Comparison of ENCODE assay signal across 16 cellular contexts in the genomic region with DNA sequence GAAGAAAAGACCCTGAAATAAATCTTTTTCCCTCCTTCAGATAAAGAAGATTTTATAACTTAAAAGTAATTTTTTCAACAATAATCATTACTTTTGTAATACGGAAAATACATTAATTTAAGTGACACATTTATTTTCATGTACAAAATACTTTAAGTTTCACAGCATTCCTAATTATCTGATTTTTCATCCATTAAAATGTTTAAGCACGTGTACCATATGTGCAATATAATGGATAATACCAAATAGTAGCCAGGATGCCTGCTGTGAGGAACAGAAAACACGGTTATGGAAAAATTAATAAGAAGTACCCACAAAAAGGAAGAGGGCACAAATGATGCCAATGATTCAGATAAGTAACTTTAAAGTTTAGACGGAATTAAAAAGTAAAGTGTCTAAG. TPM values are rescaled to one million over a fixed set of nuclear protein-coding genes. Genes with fewer than 3 reads are reported as not detected.
DNase-seq lines count a peak whose midpoint lies in the region; ATAC-seq, FAIRE-seq and TF ChIP-seq lines count a peak whose summit lies in the region.
"Had no signal": no experiment of that assay in that cellular context is flagged by ENCODE, and none has a peak within 500 bp of the region (broad histone marks: within the 10 kb centered on the region; RNA-seq: fewer than 3 reads in every experiment).

No MANE protein-coding gene starts in this region.

- H3K27me3 ChIP-seq in MM.1S (replicated peaks; ENCODE audit: insufficient read depth, low read length), result no peaks in the 10 kb centered on the region
- H3K27me3 ChIP-seq: BLaER1 had no signal

- H3K4me1 Mint-ChIP-seq in activated T-cell treated with anti-CD3 and anti-CD28 coated beads, Interleukin-2, amount 50 U/mL, for 72 hours (ENCODE audit: low read depth), result peaks cover 3% of the 10 kb centered on the region
- H3K4me1 Mint-ChIP-seq in activated T-cell treated with anti-CD3 and anti-CD28 coated beads, Interleukin-2, amount 50 U/mL, for 4 hours (ENCODE audit: low read depth), result peaks cover 15% of the 10 kb centered on the region
- H3K4me1 Mint-ChIP-seq in central memory CD8-positive, alpha-beta T cell, result peaks cover 27% of the 10 kb centered on the region
- H3K4me1 Mint-ChIP-seq in stimulated activated memory B cell treated with anti-CD40 and anti-IgM and Interleukin-4, amounts not matched to agents 10 μg/mL and 1 μg/mL and 100 μg/mL, for 72 hours, result peaks cover 39% of the 10 kb centered on the region

- peaks cover 17% of the 10 kb centered on the region for H3K4me1 ChIP-seq in MM.1S (ENCODE audit: low read length)

- no peaks in the 10 kb centered on the region for H3K9me2 ChIP-seq in MM.1S (replicated peaks; ENCODE audit: insufficient read depth, low read length)

- ATAC-seq in activated T-cell treated with anti-CD3 and anti-CD28 coated beads, Interleukin-2, amount 50 U/mL, for 72 hours (replicated peaks in 1 of 2), result no peak
- no peak for ATAC-seq in activated T-cell treated with anti-CD3 and anti-CD28 coated beads, Interleukin-2, amount 50 U/mL, for 4 hours
- ATAC-seq in central memory CD8-positive, alpha-beta T cell (replicated peaks; ENCODE audit: extremely low read depth, poor library complexity, severe bottlenecking), result no peak
- ATAC-seq in stimulated activated memory B cell treated with anti-CD40 and anti-IgM and Interleukin-4, amounts not matched to agents 10 μg/mL and 1 μg/mL and 100 μg/mL, for 72 hours, result no peak
- no peak for ATAC-seq in HG03442 (IDR thresholded peaks at IDR 0.05; ENCODE audit: unreplicated experiment)

- no peak overlapping the region for H3K9ac ChIP-seq in MM.1S (ENCODE audit: low read length)
- H3K9ac ChIP-seq: BLaER1, GM23248 had no signal

- FAIRE-seq in frontal cortex (lab: Jason Lieb, UNC), result no peak

- H2AFZ ChIP-seq in MM.1S (ENCODE audit: low read length), result no peak overlapping the region
- H2AFZ ChIP-seq: GM23248 had no signal

- no peaks in the 10 kb centered on the region for H3K27me3 Mint-ChIP-seq in activated T-cell treated with anti-CD3 and anti-CD28 coated beads, Interleukin-2, amount 50 U/mL, for 72 hours (ENCODE audit: low read depth)
- no peaks in the 10 kb centered on the region for H3K27me3 Mint-ChIP-seq in activated T-cell treated with anti-CD3 and anti-CD28 coated beads, Interleukin-2, amount 50 U/mL, for 4 hours (ENCODE audit: low read depth)
- no peaks in the 10 kb centered on the region for H3K27me3 Mint-ChIP-seq in central memory CD8-positive, alpha-beta T cell
- no peaks in the 10 kb centered on the region for H3K27me3 Mint-ChIP-seq in stimulated activated memory B cell treated with anti-CD40 and anti-IgM and Interleukin-4, amounts not matched to agents 10 μg/mL and 1 μg/mL and 100 μg/mL, for 72 hours
- H3K27me3 Mint-ChIP-seq: CD8-positive, alpha-beta memory T cell had no signal

- no peak overlapping the region for H3K4me3 ChIP-seq in MM.1S (ENCODE audit: low read length)
- H3K4me3 ChIP-seq: BLaER1, GM23248 had no signal

- peaks cover 0 to 8% of the 10 kb centered on the region in 2 donors for H3K36me3 Mint-ChIP-seq in activated T-cell treated with anti-CD3 and anti-CD28 coated beads, Interleukin-2, amount 50 U/mL, for 72 hours (ENCODE audit: insufficient read depth in 2 of 2)
- H3K36me3 Mint-ChIP-seq in activated T-cell treated with anti-CD3 and anti-CD28 coated beads, Interleukin-2, amount 50 U/mL, for 4 hours (ENCODE audit: insufficient read depth), result peaks cover 18% of the 10 kb centered on the region
- H3K36me3 Mint-ChIP-seq in central memory CD8-positive, alpha-beta T cell (ENCODE audit: insufficient read depth), result peaks cover 26% of the 10 kb centered on the region
- H3K36me3 Mint-ChIP-seq in stimulated activated memory B cell treated with anti-CD40 and anti-IgM and Interleukin-4, amounts not matched to agents 10 μg/mL and 1 μg/mL and 100 μg/mL, for 72 hours, result peaks cover 7% of the 10 kb centered on the region

- H3K36me3 ChIP-seq in MM.1S (replicated peaks; ENCODE audit: insufficient read depth, low read length), result peaks cover 3% of the 10 kb centered on the region; the same call in 1 of the 2 replicates

- peak overlapping the region; percentile 2; the same call in 1 of the 2 replicates for H3K4me2 ChIP-seq in MM.1S (ENCODE audit: low read depth, low read length)

- no peaks in the 10 kb centered on the region for H3K9me3 Mint-ChIP-seq in activated T-cell treated with anti-CD3 and anti-CD28 coated beads, Interleukin-2, amount 50 U/mL, for 72 hours
- no peaks in the 10 kb centered on the region for H3K9me3 Mint-ChIP-seq in activated T-cell treated with anti-CD3 and anti-CD28 coated beads, Interleukin-2, amount 50 U/mL, for 4 hours
- H3K9me3 Mint-ChIP-seq in central memory CD8-positive, alpha-beta T cell, result no peaks in the 10 kb centered on the region
- H3K9me3 Mint-ChIP-seq in stimulated activated memory B cell treated with anti-CD40 and anti-IgM and Interleukin-4, amounts not matched to agents 10 μg/mL and 1 μg/mL and 100 μg/mL, for 72 hours, result no peaks in the 10 kb centered on the region
- H3K9me3 Mint-ChIP-seq: CD8-positive, alpha-beta memory T cell had no signal

- no peak for TF ChIP-seq CTCF in MM.1S (IDR thresholded peaks at IDR 0.05; ENCODE audit: low read length)

- H4K20me1 ChIP-seq in MM.1S (ENCODE audit: insufficient read depth, low read length), result peaks cover under 1% of the 10 kb centered on the region; the same call in 1 of the 2 replicates

- no peak overlapping the region for H3K27ac ChIP-seq in MM.1S (ENCODE audit: low read length)
- H3K27ac ChIP-seq: 22Rv1, BLaER1, GM23248 had no signal

- no peaks in the 10 kb centered on the region for H3K9me3 ChIP-seq in MM.1S (replicated peaks; ENCODE audit: insufficient read depth, low read length)

- no peak overlapping the region for H3K4me3 Mint-ChIP-seq in activated T-cell treated with anti-CD3 and anti-CD28 coated beads, Interleukin-2, amount 50 U/mL, for 72 hours
- no peak overlapping the region for H3K4me3 Mint-ChIP-seq in activated T-cell treated with anti-CD3 and anti-CD28 coated beads, Interleukin-2, amount 50 U/mL, for 4 hours
- no peak overlapping the region for H3K4me3 Mint-ChIP-seq in central memory CD8-positive, alpha-beta T cell
- H3K4me3 Mint-ChIP-seq in stimulated activated memory B cell treated with anti-CD40 and anti-IgM and Interleukin-4, amounts not matched to agents 10 μg/mL and 1 μg/mL and 100 μg/mL, for 72 hours, result no peak overlapping the region
- H3K4me3 Mint-ChIP-seq: CD8-positive, alpha-beta memory T cell had no signal

- H3K79me2 ChIP-seq in MM.1S (ENCODE audit: low read length), result peaks cover 95% of the 10 kb centered on the region

- peak overlapping the region; percentile 70 for H3K27ac Mint-ChIP-seq in activated T-cell treated with anti-CD3 and anti-CD28 coated beads, Interleukin-2, amount 50 U/mL, for 72 hours
- peak overlapping the region; percentile 79 for H3K27ac Mint-ChIP-seq in central memory CD8-positive, alpha-beta T cell (ENCODE audit: low read depth)
- peak overlapping the region; percentile 64 for H3K27ac Mint-ChIP-seq in stimulated activated memory B cell treated with anti-CD40 and anti-IgM and Interleukin-4, amounts not matched to agents 10 μg/mL and 1 μg/mL and 100 μg/mL, for 72 hours

- H3F3A ChIP-seq in MM.1S (ENCODE audit: insufficient read depth, low read length), result no peaks in the 10 kb centered on the region; the same call in 1 of the 2 replicates

- no peak for DNase-seq in activated T-cell treated with anti-CD3 and anti-CD28 coated beads, Interleukin-2, amount 50 U/mL, for 72 hours
- DNase-seq in activated T-cell treated with anti-CD3 and anti-CD28 coated beads, Interleukin-2, amount 50 U/mL, for 4 hours, result no peak
- DNase-seq in MM.1S, result no peak
- no peak for DNase-seq in central memory CD8-positive, alpha-beta T cell (ENCODE audit: low spot score in 2 of 2)
- DNase-seq in frontal cortex (ENCODE audit: low spot score in 2 of 2), result no peak
- no peak for DNase-seq in NCI-H774 (lab: John Stamatoyannopoulos, UW)
- DNase-seq: AML-193; CD8-positive, alpha-beta memory T cell; DMS53; GM23248; H7; IMR-90 had no signal

RNA-seq across cellular contexts. Expression of gene ADAM10, which starts 33.5 kb away (rescaled TPM):
- 100 to 1,000 TPM in 1 of 2 donors, 10 to 100 TPM in 1; 96.5 to 108 TPM for total RNA-seq in activated T-cell treated with anti-CD3 and anti-CD28 coated beads, Interleukin-2, amount 50 U/mL, for 72 hours
- 10 to 100 TPM; 57.0 to 60.2 (median 57.5) TPM for total RNA-seq in activated T-cell treated with anti-CD3 and anti-CD28 coated beads, Interleukin-2, amount 50 U/mL, for 4 hours
- 84.4 TPM for total RNA-seq in frontal cortex

RNA-seq across cellular contexts. Expression of gene MINDY2, which starts 55.1 kb away (rescaled TPM):
- 10 to 100 TPM; 10.6 to 12.3 TPM for total RNA-seq in activated T-cell treated with anti-CD3 and anti-CD28 coated beads, Interleukin-2, amount 50 U/mL, for 72 hours
- total RNA-seq in activated T-cell treated with anti-CD3 and anti-CD28 coated beads, Interleukin-2, amount 50 U/mL, for 4 hours, result 1 to 10 TPM; 4.1 to 8.4 (median 5.9) TPM
- total RNA-seq in frontal cortex, result 31.8 TPM
